ENCODE assay signal across 19 cellular contexts in genomic region chr19:58170860-58171259, GRCh38. TPM values are rescaled to one million over a fixed set of nuclear protein-coding genes. Genes with fewer than 3 reads are reported as not detected.
A peak's percentile ranks its signal among the peaks of the same experiment; 100 is the strongest.
DNase-seq lines count a peak whose midpoint lies in the region; ATAC-seq and TF ChIP-seq lines count a peak whose summit lies in the region.
"Had no signal": no experiment of that assay in that cellular context is flagged by ENCODE, and none has a peak within 500 bp of the region (broad histone marks: within the 10 kb centered on the region; RNA-seq: fewer than 3 reads in every experiment).

No MANE protein-coding gene starts in this region.

- ATAC-seq in Panc1 (peak; percentile 68; the same call in 1 of the 2 replicates), body of pancreas (no peak), GM19467 (IDR thresholded peaks at IDR 0.05; ENCODE audit: unreplicated experiment) (no peak)
- ATAC-seq in stimulated activated memory B cell treated with anti-CD40 and anti-IgM and Interleukin-4, amounts not matched to agents 10 μg/mL and 1 μg/mL and 100 μg/mL, for 72 hours: no peak
- ATAC-seq: HCT116 had no signal

- BruUV-seq in MCF 10A (replicated peaks; lab: Mats Ljungman, UMichigan): no TSS peak
- BruUV-seq in Panc1 (replicated peaks; lab: Mats Ljungman, UMichigan): no TSS peak

- no peaks in the 10 kb centered on the region for H3K27me3 ChIP-seq in breast epithelium
- H3K27me3 ChIP-seq in Panc1 (ENCODE audit: control insufficient read depth, insufficient read depth, low read length): no peaks in the 10 kb centered on the region
- H3K27me3 ChIP-seq in subcutaneous abdominal adipose tissue (ENCODE audit: control insufficient read depth in 5 of 5, insufficient read depth in 4 of 5, low read length in 5 of 5): no peaks in the 10 kb centered on the region
- no peaks in the 10 kb centered on the region for H3K27me3 ChIP-seq in body of pancreas

- no peaks in the 10 kb centered on the region for H3K36me3 ChIP-seq in breast epithelium
- no peaks in the 10 kb centered on the region for H3K36me3 ChIP-seq in Panc1 (ENCODE audit: control insufficient read depth, insufficient read depth, low read length)
- H3K36me3 ChIP-seq in subcutaneous abdominal adipose tissue (ENCODE audit: control insufficient read depth in 5 of 5, insufficient read depth in 5 of 5, low read length in 5 of 5): no peaks in the 10 kb centered on the region
- H3K36me3 ChIP-seq in body of pancreas (replicated peaks in 1 of 2; ENCODE audit: insufficient read depth in 1 of 2, low read depth in 2 of 2): no peaks in the 10 kb centered on the region

- H3K27ac ChIP-seq in breast epithelium: no peak overlapping the region
- no peak overlapping the region for H3K27ac ChIP-seq in Panc1 (ENCODE audit: low read length)
- no peak overlapping the region for H3K27ac ChIP-seq in subcutaneous abdominal adipose tissue (ENCODE audit: low read depth, low read length)
- H3K27ac ChIP-seq in body of pancreas: no peak overlapping the region

- intact Hi-C loops in MCF 10A (cut with micrococcal nuclease) (no loop called here), breast epithelium (cut with DNase I; ENCODE audit: low total_unique reads) (no loop called here), Panc1 (cut with micrococcal nuclease; ENCODE audit: unreplicated experiment) (no loop called here), body of pancreas (cut with DNase I) (no loop called here)

- peaks cover 41% of the 10 kb centered on the region for H3K9me3 Mint-ChIP-seq in MCF 10A (ENCODE audit: unreplicated experiment)
- H3K9me3 Mint-ChIP-seq in stimulated activated memory B cell treated with anti-CD40 and anti-IgM and Interleukin-4, amounts not matched to agents 10 μg/mL and 1 μg/mL and 100 μg/mL, for 72 hours: peaks cover 18% of the 10 kb centered on the region

- WGBS in body of pancreas, 2 donors: 26 to 50% methylated on average over 1 of the region's 1 CpG

- TF ChIP-seq CTCF in MCF 10A (IDR thresholded peaks at IDR 0.05; ENCODE audit: unreplicated experiment) (no peak), breast epithelium (IDR thresholded peaks at IDR 0.05) (no peak), Panc1 (IDR thresholded peaks at IDR 0.05) (no peak), choroid plexus epithelial cell (conservative IDR thresholded peaks at IDR 0.05; ENCODE audit: low read depth, low read length) (no peak), body of pancreas (IDR thresholded peaks at IDR 0.05) (no peak)

- H3K4me3 ChIP-seq in breast epithelium: no peak overlapping the region
- no peak overlapping the region for H3K4me3 ChIP-seq in Panc1 (ENCODE audit: low read depth in 2 of 2, low read length in 2 of 2)
- no peak overlapping the region for H3K4me3 ChIP-seq in choroid plexus epithelial cell (ENCODE audit: low read depth, low read length)
- peak overlapping the region in 4 of 5 donors; percentile 2 to 51 (median 26) for H3K4me3 ChIP-seq in subcutaneous abdominal adipose tissue (ENCODE audit: low read depth in 1 of 5, low read length in 5 of 5)
- no peak overlapping the region for H3K4me3 ChIP-seq in body of pancreas

- H3K36me3 Mint-ChIP-seq in MCF 10A (ENCODE audit: insufficient read depth, unreplicated experiment): peaks cover 7% of the 10 kb centered on the region
- H3K36me3 Mint-ChIP-seq in stimulated activated memory B cell treated with anti-CD40 and anti-IgM and Interleukin-4, amounts not matched to agents 10 μg/mL and 1 μg/mL and 100 μg/mL, for 72 hours: peaks cover 23% of the 10 kb centered on the region

- DNase-seq in MCF 10A (ENCODE audit: unreplicated experiment): peak; percentile 15
- no peak for DNase-seq in breast epithelium (ENCODE audit: low spot score in 2 of 2)
- DNase-seq in Panc1 (ENCODE audit: low read depth, low spot score): no peak
- DNase-seq in choroid plexus epithelial cell (ENCODE audit: low read depth): peak; percentile 33
- DNase-seq in body of pancreas: no peak
- DNase-seq: ACHN; activated naive CD4-positive, alpha-beta T cell; CD8-positive, alpha-beta memory T cell; GF-D8; hippocampal formation; kidney glomerular epithelial cell; MV-4-11; NCI-H2029 treated with DMSO at 0.1 percent for 48 hours; SHP77 treated with DMSO at 0.1 percent for 48 hours had no signal

- H3K4me1 ChIP-seq in breast epithelium (no peaks in the 10 kb centered on the region), Panc1 (ENCODE audit: control insufficient read depth, insufficient read depth, low read length) (no peaks in the 10 kb centered on the region), subcutaneous abdominal adipose tissue (ENCODE audit: control insufficient read depth in 5 of 5, insufficient read depth in 5 of 5, low read length in 5 of 5) (no peaks in the 10 kb centered on the region), body of pancreas (no peaks in the 10 kb centered on the region)

- H3K4me1 Mint-ChIP-seq in MCF 10A (ENCODE audit: insufficient read depth, unreplicated experiment): no peaks in the 10 kb centered on the region
- H3K4me1 Mint-ChIP-seq in stimulated activated memory B cell treated with anti-CD40 and anti-IgM and Interleukin-4, amounts not matched to agents 10 μg/mL and 1 μg/mL and 100 μg/mL, for 72 hours: no peaks in the 10 kb centered on the region
- H3K4me1 Mint-ChIP-seq: brain; CD8-positive, alpha-beta memory T cell had no signal

- no peak overlapping the region for H3K4me3 Mint-ChIP-seq in MCF 10A (ENCODE audit: unreplicated experiment)
- H3K4me3 Mint-ChIP-seq in stimulated activated memory B cell treated with anti-CD40 and anti-IgM and Interleukin-4, amounts not matched to agents 10 μg/mL and 1 μg/mL and 100 μg/mL, for 72 hours: no peak overlapping the region
- H3K4me3 Mint-ChIP-seq: brain; CD8-positive, alpha-beta memory T cell had no signal

- H3K9ac ChIP-seq in subcutaneous abdominal adipose tissue (ENCODE audit: low read length in 5 of 5): no peak overlapping the region

- POLR2A ChIA-PET in MCF 10A (lab: Yijun Ruan, JAX): no interaction called here
- POLR2A ChIA-PET in Panc1 (lab: Charles Lee): no interaction called here

- H3K27ac Mint-ChIP-seq in MCF 10A (ENCODE audit: low read depth, unreplicated experiment): no peak overlapping the region
- no peak overlapping the region for H3K27ac Mint-ChIP-seq in stimulated activated memory B cell treated with anti-CD40 and anti-IgM and Interleukin-4, amounts not matched to agents 10 μg/mL and 1 μg/mL and 100 μg/mL, for 72 hours
- H3K27ac Mint-ChIP-seq: brain; CD8-positive, alpha-beta memory T cell had no signal

- TF ChIP-seq POLR2A in breast epithelium (IDR thresholded peaks at IDR 0.05): no peak
- no peak for TF ChIP-seq POLR2A in body of pancreas (IDR thresholded peaks at IDR 0.05)

- H3K27me3 Mint-ChIP-seq in MCF 10A (ENCODE audit: insufficient read depth, unreplicated experiment): no peaks in the 10 kb centered on the region
- H3K27me3 Mint-ChIP-seq in stimulated activated memory B cell treated with anti-CD40 and anti-IgM and Interleukin-4, amounts not matched to agents 10 μg/mL and 1 μg/mL and 100 μg/mL, for 72 hours: no peaks in the 10 kb centered on the region

- in situ Hi-C loops in Panc1 (cut with HindIII; ENCODE audit: low pct_unique_long_range_greater_than_20kb, low sequenced_read_pairs): no loop called here

- H3K9me3 ChIP-seq in breast epithelium: peaks cover 91 to 99% of the 10 kb centered on the region in 2 donors
- peaks cover 35% of the 10 kb centered on the region; the same call in 1 of the 2 replicates for H3K9me3 ChIP-seq in Panc1 (ENCODE audit: control insufficient read depth, insufficient read depth, low read depth, low read length)
- peaks cover 39 to 86% (median 79%) of the 10 kb centered on the region in 5 donors for H3K9me3 ChIP-seq in subcutaneous abdominal adipose tissue (ENCODE audit: control insufficient read depth in 5 of 5, low read length in 5 of 5)
- peaks cover 0 to 69% (median 0%) of the 10 kb centered on the region in 3 donors for H3K9me3 ChIP-seq in body of pancreas

- CTCF ChIA-PET in MCF 10A (lab: Yijun Ruan, JAX): no interaction called here
- CTCF ChIA-PET in Panc1 (lab: Charles Lee): interaction anchor here (0.6 kb wide), 2 partner anchors 144 to 156 kb away, joined by 3 read pairs; partner anchors contain the start of gene ZSCAN22

RNA-seq across cellular contexts. Expression of gene ZNF274, which starts 12.0 kb away (rescaled TPM):
- 21.1 and 27.1 TPM in 2 replicates for total RNA-seq in MCF 10A (2022)
- total RNA-seq in breast epithelium: 10 to 100 TPM; 21.9 to 46.5 (median 39.0) TPM
- total RNA-seq in Panc1 (2021; ENCODE audit: unreplicated experiment): 13.7 TPM
- 5.8 TPM for polyA plus RNA-seq in Panc1 (2012; ENCODE audit: insufficient read length)
- total RNA-seq in body of pancreas: 10 to 100 TPM; 15.6 to 31.6 TPM

RNA-seq across cellular contexts. Expression of gene ZNF329, which starts 20.3 kb away (rescaled TPM):
- total RNA-seq in MCF 10A (2022): 2.8 and 2.9 TPM in 2 replicates
- total RNA-seq in breast epithelium: 10 to 100 TPM in 2 of 3 donors, 1 to 10 TPM in 1; 6.9 to 20.8 (median 13.8) TPM
- total RNA-seq in Panc1 (2021; ENCODE audit: unreplicated experiment): 12.2 TPM
- polyA plus RNA-seq in Panc1 (2012; ENCODE audit: insufficient read length): 6.7 TPM
- 1 to 10 TPM; 2.6 to 4.6 TPM for total RNA-seq in body of pancreas

RNA-seq across cellular contexts. Expression of gene ZNF544, which starts 57.9 kb away (rescaled TPM):
- 39.4 and 42.3 TPM in 2 replicates for total RNA-seq in MCF 10A (2022)
- total RNA-seq in breast epithelium: 10 to 100 TPM; 10.1 to 70.2 (median 36.1) TPM
- 48.5 TPM for total RNA-seq in Panc1 (2021; ENCODE audit: unreplicated experiment)
- polyA plus RNA-seq in Panc1 (2012; ENCODE audit: insufficient read length): 37.7 TPM
- total RNA-seq in body of pancreas: 10 to 100 TPM in 1 of 2 donors, 1 to 10 TPM in 1; 9.9 to 17.1 TPM

Comparison
In these comparisons a context has a peak if more than half of its experiments do, and no peak if none do; other contexts are left out.
1. DNase-seq: peak in MCF 10A (single experiment) and choroid plexus epithelial cell (single experiment); none in breast epithelium (0 of 2), Panc1 (single experiment) and body of pancreas (0 of 4).
2. H3K4me3 ChIP-seq: peak in subcutaneous abdominal adipose tissue (4 of 5); none in breast epithelium (0 of 3), Panc1 (0 of 2), choroid plexus epithelial cell (single experiment) and body of pancreas (0 of 2).